ENCODE assay signal across 13 cellular contexts in the genomic region with DNA sequence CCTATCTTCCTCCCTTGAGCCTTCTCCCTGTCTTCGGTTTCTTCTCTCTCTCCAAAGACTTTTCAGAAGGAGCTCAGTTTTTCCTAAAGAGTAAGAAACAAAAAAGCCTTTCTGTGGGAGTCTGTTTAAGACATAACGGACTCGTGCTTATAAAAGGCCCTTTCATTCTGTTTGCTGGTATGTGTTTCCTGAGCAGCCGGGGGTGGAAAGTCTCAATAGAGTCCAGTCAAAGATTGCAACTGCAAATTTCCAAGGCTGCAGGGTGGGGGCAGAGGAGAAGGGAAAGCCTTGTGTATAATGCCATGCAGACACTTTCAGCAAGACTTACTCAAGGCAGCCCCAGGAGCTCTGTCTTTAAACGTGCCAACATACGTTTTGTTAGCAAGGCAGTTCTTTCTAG.
DNase-seq lines count a peak whose midpoint lies in the region; ATAC-seq and TF ChIP-seq lines count a peak whose summit lies in the region.
"Had no signal": no experiment of that assay in that cellular context is flagged by ENCODE, and none has a peak within 500 bp of the region (broad histone marks: within the 10 kb centered on the region; RNA-seq: fewer than 3 reads in every experiment).

No MANE protein-coding gene starts in this region.

- TF ChIP-seq CTCF in testis (IDR thresholded peaks at IDR 0.05): no peak

- H3K4me1 ChIP-seq in mesodermal cell (ENCODE audit: control insufficient read depth, insufficient read depth, low read length, poor library complexity, severe bottlenecking) (peaks cover 5% of the 10 kb centered on the region), testis (peaks cover 18% of the 10 kb centered on the region)
- H3K4me1 ChIP-seq: transverse colon had no signal

- H3K27me3 Mint-ChIP-seq in activated CD4-positive, alpha-beta T cell treated with anti-CD3 and anti-CD28 coated beads for 36 hours: no peaks in the 10 kb centered on the region

- 47 to 66% methylated on average over 4 to 5 of the region's 6 CpGs for WGBS in mesodermal cell (ENCODE audit: insufficient coverage in 2 of 2), 2 experiments
- 36 to 53% methylated on average over 6 of the region's 6 CpGs for WGBS in testis, 2 donors

- peaks cover 47% of the 10 kb centered on the region for H3K4me1 Mint-ChIP-seq in activated CD4-positive, alpha-beta T cell treated with anti-CD3 and anti-CD28 coated beads for 36 hours

- H3K36me3 ChIP-seq in mesodermal cell (ENCODE audit: control insufficient read depth, insufficient read depth, low read length): no peaks in the 10 kb centered on the region
- H3K36me3 ChIP-seq in testis (ENCODE audit: low read depth, missing control alignments): no peaks in the 10 kb centered on the region
- H3K36me3 ChIP-seq: ovary, transverse colon had no signal

- POLR2A ChIA-PET in activated CD4-positive, alpha-beta T cell treated with anti-CD3 and anti-CD28 coated beads for 36 hours (lab: Charles Lee): no interaction called here

- peak overlapping the region; percentile 93 for H3K27ac ChIP-seq in mesodermal cell (ENCODE audit: low read depth, low read length, severe bottlenecking)
- peak overlapping the region; percentile 53 to 74 for H3K27ac ChIP-seq in testis
- H3K27ac ChIP-seq: VCaP had no signal

- H3K9me3 ChIP-seq in mesodermal cell (ENCODE audit: control insufficient read depth, low read length) (no peaks in the 10 kb centered on the region), testis (no peaks in the 10 kb centered on the region)
- H3K9me3 ChIP-seq: ovary, transverse colon had no signal

- peak overlapping the region; percentile 30 for H3K27ac Mint-ChIP-seq in activated CD4-positive, alpha-beta T cell treated with anti-CD3 and anti-CD28 coated beads for 36 hours

- H3K27me3 ChIP-seq in testis: no peaks in the 10 kb centered on the region
- H3K27me3 ChIP-seq: ovary, transverse colon had no signal

- TF ChIP-seq POLR2A in testis (IDR thresholded peaks at IDR 0.05): no peak

- intact Hi-C loops in activated CD4-positive, alpha-beta T cell treated with anti-CD3 and anti-CD28 coated beads for 36 hours (cut with DNase I, micrococcal nuclease): no loop called here
- intact Hi-C loops in testis (cut with DNase I; ENCODE audit: low total_unique reads): no loop called here

- no peak for DNase-seq in activated CD4-positive, alpha-beta T cell treated with anti-CD3 and anti-CD28 coated beads for 36 hours
- DNase-seq in activated CD4-positive, alpha-beta T cell treated with anti-CD3 and anti-CD28 coated beads, Interleukin-2, amount 50 U/mL, for 1 hour: no peak
- DNase-seq in epidermal melanocyte (ENCODE audit: insufficient read length, low spot score): peak; percentile 87
- DNase-seq in testis: peak; percentile 85
- no peak for DNase-seq in NCI-H1105 (lab: John Stamatoyannopoulos, UW)
- DNase-seq: 8988T, KG1, transverse colon had no signal

- no peak overlapping the region for H3K4me3 ChIP-seq in mesodermal cell (ENCODE audit: extremely low read depth, insufficient read depth, low read length, poor library complexity, severe bottlenecking)
- no peak overlapping the region for H3K4me3 ChIP-seq in testis
- H3K4me3 ChIP-seq: ovary, transverse colon had no signal

- ATAC-seq in activated CD4-positive, alpha-beta T cell treated with anti-CD3 and anti-CD28 coated beads for 36 hours: no peak
- ATAC-seq in GM18511 (IDR thresholded peaks at IDR 0.05; ENCODE audit: unreplicated experiment) (no peak), GM19452 (IDR thresholded peaks at IDR 0.05; ENCODE audit: unreplicated experiment) (no peak)

- H3K9me3 Mint-ChIP-seq in activated CD4-positive, alpha-beta T cell treated with anti-CD3 and anti-CD28 coated beads for 36 hours (ENCODE audit: low read depth): no peaks in the 10 kb centered on the region

- CTCF ChIA-PET in activated CD4-positive, alpha-beta T cell treated with anti-CD3 and anti-CD28 coated beads for 36 hours (lab: Charles Lee): interaction anchor here (0.6 to 1.7 kb wide), 3 partner anchors 11 to 56 kb away, joined by 5 to 6 read pairs (median 6); no protein-coding TSS in a partner anchor

- H3K36me3 Mint-ChIP-seq in activated CD4-positive, alpha-beta T cell treated with anti-CD3 and anti-CD28 coated beads for 36 hours (ENCODE audit: low read depth): peaks cover 28% of the 10 kb centered on the region

- H3K4me3 Mint-ChIP-seq in activated CD4-positive, alpha-beta T cell treated with anti-CD3 and anti-CD28 coated beads for 36 hours: no peak overlapping the region

Comparison
In these comparisons a context has a peak if more than half of its experiments do, and no peak if none do; other contexts are left out.
1. DNase-seq: peak in epidermal melanocyte (single experiment) and testis (single experiment); none in activated CD4-positive, alpha-beta T cell treated with anti-CD3 and anti-CD28 coated beads for 36 hours (single experiment), activated CD4-positive, alpha-beta T cell treated with anti-CD3 and anti-CD28 coated beads, Interleukin-2, amount 50 U/mL, for 1 hour (single experiment) and NCI-H1105 (single experiment).